15 cellular contexts compared by ENCODE assay signal in the genomic region with DNA sequence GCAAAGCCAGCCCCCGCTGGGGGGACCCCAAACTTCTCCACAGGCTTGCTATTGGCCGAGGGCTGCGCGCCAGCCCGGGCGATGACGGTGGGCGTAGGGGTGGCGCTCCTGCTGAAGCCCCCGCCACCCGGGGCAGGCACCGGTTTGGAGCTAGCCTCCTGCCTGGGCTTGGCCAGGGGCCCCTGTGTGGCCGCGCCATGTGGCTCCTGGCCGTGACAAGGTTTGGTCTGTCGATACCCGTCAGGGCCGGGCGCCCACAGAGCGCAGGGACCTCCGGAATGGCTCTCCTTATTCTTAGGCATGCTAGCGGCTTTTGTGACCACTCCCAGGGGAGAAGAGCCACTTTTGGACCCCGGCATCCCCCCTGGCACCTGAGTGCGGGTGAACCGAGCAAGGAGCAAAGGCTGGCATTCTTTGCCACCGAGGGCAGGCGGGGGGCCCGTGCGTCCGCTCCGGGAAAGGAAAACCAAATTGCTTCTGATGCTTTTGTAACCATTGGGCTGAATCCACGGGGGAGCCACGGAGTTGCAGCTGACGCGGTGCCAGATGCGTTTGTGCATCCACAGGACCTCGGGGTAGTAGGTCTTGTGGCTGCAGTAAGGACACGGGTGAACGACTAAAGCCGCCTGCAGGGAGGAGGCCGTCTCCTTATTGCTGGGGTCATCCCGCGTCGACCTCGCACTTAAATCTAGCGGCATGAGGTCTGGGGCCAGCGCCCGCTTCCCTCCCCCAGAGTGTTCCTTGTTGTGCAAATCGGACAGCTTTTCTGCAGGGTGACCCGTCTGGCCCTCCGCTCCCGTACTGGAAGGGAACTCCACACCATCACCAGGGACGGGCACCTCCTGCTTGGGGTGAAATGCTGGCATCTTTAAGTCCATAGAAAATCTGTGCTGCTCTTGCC.
"Had no signal": no experiment of that assay in that cellular context is flagged by ENCODE, and none has a peak within 500 bp of the region (broad histone marks: within the 10 kb centered on the region; RNA-seq: fewer than 3 reads in every experiment).

No MANE protein-coding gene starts in this region.

- H3K27me3 ChIP-seq: tibial artery had no signal

- H3K27ac ChIP-seq: tibial artery had no signal

- H3K4me3 ChIP-seq: mucosa of descending colon, tibial artery had no signal

- FAIRE-seq: bronchial epithelial cell, frontal cortex had no signal

- ATAC-seq: mucosa of descending colon had no signal

- H3K9me3 ChIP-seq: mucosa of descending colon, tibial artery had no signal

- DNase-seq: activated CD4-positive, alpha-beta T cell treated with anti-CD3 and anti-CD28 coated beads for 1 hour; activated naive CD4-positive, alpha-beta T cell; activated T-cell treated with anti-CD3 and anti-CD28 coated beads, Interleukin-2, amount 50 U/mL, for 1 hour; effector CD4-positive, alpha-beta T cell; hippocampal formation; left ventricle myocardium superior; mucosa of descending colon; retina; stimulated activated CD4-positive, alpha-beta T cell treated with anti-CD3 and anti-CD28 coated beads, Interleukin-1b, Interleukin-23, amount 100 ng/mL, for 48 hours; substantia nigra; T-helper 1 cell; T-helper 9 cell had no signal
